Comparison of ENCODE assay signal across 8 cellular contexts in genomic region chr9:4490705-4491620, GRCh38. TPM values are rescaled to one million over a fixed set of nuclear protein-coding genes. Genes with fewer than 3 reads are reported as not detected.
DNase-seq lines count a peak whose midpoint lies in the region; ATAC-seq, FAIRE-seq and TF ChIP-seq lines count a peak whose summit lies in the region.

No MANE protein-coding gene starts in this region.

- FAIRE-seq in GM12878 (lab: Jason Lieb, UNC) (no peak), keratinocyte (lab: Jason Lieb, UNC) (no peak)

- TF ChIP-seq POLR2A in GM12878 (IDR thresholded peaks at IDR 0.05; ENCODE audit: low read depth, low read length) (0 out of 2 replicates have a peak, but pooled peaks have one; percentile 22), GM18505 (IDR thresholded peaks at IDR 0.05; ENCODE audit: borderline replicate concordance, extremely low read depth, insufficient read depth, insufficient read length) (no peak)

- H3K79me2 ChIP-seq in GM12878 (ENCODE audit: control insufficient read depth, insufficient read depth, low read length) (peaks cover 74% of the 10 kb centered on the region), keratinocyte (ENCODE audit: control insufficient read depth, insufficient read depth, low read length) (no peaks in the 10 kb centered on the region)

- CTCF ChIA-PET in GM12878 (lab: Yijun Ruan, JAX), result interaction anchor here (0.9 to 1.8 kb wide), 6 partner anchors 12 to 153 kb away, joined by 3 to 9 read pairs (median 4); no protein-coding TSS in a partner anchor

- peaks cover 32% of the 10 kb centered on the region for H3K4me1 Mint-ChIP-seq in stimulated activated naive CD8-positive, alpha-beta T cell treated with anti-CD3 and anti-CD28 coated beads, Interleukin-15, amount 100 ng/mL, for 72 hours

- peaks cover 57% of the 10 kb centered on the region for H3K27me3 Mint-ChIP-seq in stimulated activated naive CD8-positive, alpha-beta T cell treated with anti-CD3 and anti-CD28 coated beads, Interleukin-15, amount 100 ng/mL, for 72 hours

- peak; percentile 6 for ATAC-seq in GM18861 (IDR thresholded peaks at IDR 0.05; ENCODE audit: unreplicated experiment)
- peak; percentile 20 for ATAC-seq in HG03280 (IDR thresholded peaks at IDR 0.05; ENCODE audit: unreplicated experiment)
- ATAC-seq in GM12878, result peak; percentile 23
- ATAC-seq in stimulated activated naive CD8-positive, alpha-beta T cell treated with anti-CD3 and anti-CD28 coated beads, Interleukin-15, amount 100 ng/mL, for 72 hours, result peak; percentile 36
- ATAC-seq in GM18505 (IDR thresholded peaks at IDR 0.05; ENCODE audit: unreplicated experiment), result no peak

- SMC1A ChIA-PET in GM12878 (lab: Charles Lee; ENCODE audit: uncharacterized antibody, unreplicated experiment), result interaction anchor here (0.6 to 2.5 kb wide), 13 partner anchors 11 to 104 kb away, joined by 3 to 10 read pairs (median 3); no protein-coding TSS in a partner anchor

- DNase-seq in AG08395 (ENCODE audit: low spot score) (peak; percentile 19), GM12878 (ENCODE audit: low read depth, low spot score) (no peak), keratinocyte (ENCODE audit: low read depth, low spot score) (no peak), NCI-H446 (lab: John Stamatoyannopoulos, UW) (no peak)
- no peak for DNase-seq in stimulated activated naive CD8-positive, alpha-beta T cell treated with anti-CD3 and anti-CD28 coated beads, Interleukin-15, amount 100 ng/mL, for 72 hours

- no peaks in the 10 kb centered on the region for H3K27me3 ChIP-seq in GM12878 (replicated peaks in 1 of 2; ENCODE audit: control insufficient read depth in 2 of 2, insufficient read depth in 2 of 2, low read length in 1 of 2)
- H3K27me3 ChIP-seq in keratinocyte (ENCODE audit: control insufficient read depth, extremely low read depth, insufficient read depth, low read length), result peaks cover 32% of the 10 kb centered on the region

- RAD21 ChIA-PET in GM12878 (lab: Charles Lee; ENCODE audit: unreplicated experiment), result interaction anchor here (0.7 to 1.7 kb wide), 8 partner anchors 12 to 268 kb away, joined by 3 to 8 read pairs (median 4); no protein-coding TSS in a partner anchor

- in situ Hi-C loops in GM12878 (cut with MboI), result no loop called here

- TF ChIP-seq CTCF in GM12878 (IDR thresholded peaks at IDR 0.05 in 2 of 3, conservative IDR thresholded peaks at IDR 0.05 in 1 of 3; ENCODE audit: control insufficient read depth in 2 of 3, extremely low read depth in 1 of 3, insufficient read depth in 1 of 3, low read depth in 3 of 3, low read length in 3 of 3), result no peak
- no peak for TF ChIP-seq CTCF in keratinocyte (optimal IDR thresholded peaks at IDR 0.05 in 1 of 3, IDR thresholded peaks at IDR 0.05 in 1 of 3, conservative IDR thresholded peaks at IDR 0.05 in 1 of 3; ENCODE audit: extremely low read depth in 1 of 3, insufficient read depth in 2 of 3, low read length in 3 of 3)

- no peaks in the 10 kb centered on the region for H3K9me3 Mint-ChIP-seq in stimulated activated naive CD8-positive, alpha-beta T cell treated with anti-CD3 and anti-CD28 coated beads, Interleukin-15, amount 100 ng/mL, for 72 hours

- peak overlapping the region; percentile 81 to 82 for H3K4me3 Mint-ChIP-seq in stimulated activated naive CD8-positive, alpha-beta T cell treated with anti-CD3 and anti-CD28 coated beads, Interleukin-15, amount 100 ng/mL, for 72 hours

- dilution Hi-C loops in keratinocyte (cut with MboI; ENCODE audit: extremely low pct_ligation_motif_present, low sequenced_read_pairs), result no loop called here

- no peaks in the 10 kb centered on the region for H3K9me1 ChIP-seq in keratinocyte (ENCODE audit: control insufficient read depth, extremely low read depth, insufficient read depth, low read length)

- TF ChIP-seq EP300 in GM12878 (IDR thresholded peaks at IDR 0.05; ENCODE audit: borderline replicate concordance in 1 of 2, control insufficient read depth in 1 of 2, low read depth in 2 of 2, low read length in 2 of 2), result no peak

- peak overlapping the region; percentile 99 for H3K4me3 ChIP-seq in GM12878
- peak overlapping the region; percentile 34 to 54 (median 46) for H3K4me3 ChIP-seq in keratinocyte (ENCODE audit: control insufficient read depth in 2 of 3, extremely low read depth in 1 of 3, insufficient read depth in 2 of 3, low read depth in 1 of 3, low read length in 3 of 3)

- POLR2A ChIA-PET in GM12878 (lab: Charles Lee), result interaction anchor here (0.9 to 1.7 kb wide), 4 partner anchors 25 to 55 kb away, joined by 3 to 4 read pairs (median 4); no protein-coding TSS in a partner anchor

- H3K4me1 ChIP-seq in GM12878 (ENCODE audit: control insufficient read depth, insufficient read depth, low read length) (peaks cover 12% of the 10 kb centered on the region), keratinocyte (ENCODE audit: control insufficient read depth, extremely low read depth, insufficient read depth, low read length) (peaks cover 6% of the 10 kb centered on the region)

- H3K9ac ChIP-seq in GM12878 (ENCODE audit: control insufficient read depth, insufficient read depth, low read length) (peak overlapping the region; percentile 77), keratinocyte (ENCODE audit: control insufficient read depth, extremely low read depth, insufficient read depth, low read length) (no peak overlapping the region)

- TSS peak; percentile 42 for BruUV-seq in GM12878 (replicated peaks; lab: Mats Ljungman, UMichigan)

- TF ChIP-seq RAD21 in GM12878 (IDR thresholded peaks at IDR 0.05; ENCODE audit: insufficient read depth, low read depth, low read length), result no peak

- H3K4me2 ChIP-seq in GM12878 (ENCODE audit: control insufficient read depth, insufficient read depth), result peak overlapping the region; percentile 66
- peak overlapping the region; percentile 66 for H3K4me2 ChIP-seq in keratinocyte (ENCODE audit: control insufficient read depth, extremely low read depth, insufficient read depth, low read depth, low read length)

- H3K36me3 ChIP-seq in GM12878 (ENCODE audit: control insufficient read depth in 2 of 2, insufficient read depth in 2 of 2, low read length in 1 of 2), result no peaks in the 10 kb centered on the region
- H3K36me3 ChIP-seq in keratinocyte (ENCODE audit: control insufficient read depth in 2 of 2, extremely low read depth in 1 of 2, insufficient read depth in 2 of 2, low read length in 2 of 2), result no peaks in the 10 kb centered on the region

- H3K27ac ChIP-seq in GM12878 (ENCODE audit: control insufficient read depth, insufficient read depth) (peak overlapping the region; percentile 73), keratinocyte (ENCODE audit: control insufficient read depth, insufficient read depth, low read length) (no peak overlapping the region)

- no peak overlapping the region for H3K27ac Mint-ChIP-seq in stimulated activated naive CD8-positive, alpha-beta T cell treated with anti-CD3 and anti-CD28 coated beads, Interleukin-15, amount 100 ng/mL, for 72 hours

- H3K9me3 ChIP-seq in GM12878 (replicated peaks; ENCODE audit: control insufficient read depth, insufficient read depth, low read length) (no peaks in the 10 kb centered on the region), keratinocyte (ENCODE audit: control insufficient read depth, low read depth, low read length) (no peaks in the 10 kb centered on the region)

- under 1% methylated on average over 48 of the region's 52 CpGs for WGBS in GM12878 (ENCODE audit: insufficient coverage, insufficient replicate concordance, low lambda C conversion rate, missing lambda C conversion rate)

- H2AFZ ChIP-seq in GM12878 (ENCODE audit: control insufficient read depth, low read depth, low read length), result peak overlapping the region; percentile 66
- no peak overlapping the region for H2AFZ ChIP-seq in keratinocyte (ENCODE audit: control insufficient read depth, low read length)

- intact Hi-C loops in GM12878 (cut with micrococcal nuclease; ENCODE audit: unreplicated experiment), result loop anchor here (2.0 to 5.0 kb wide), 2 partner anchors 26 to 56 kb away; no protein-coding TSS in a partner anchor

- H4K20me1 ChIP-seq in GM12878 (ENCODE audit: control insufficient read depth, insufficient read depth), result no peaks in the 10 kb centered on the region
- H4K20me1 ChIP-seq in keratinocyte (ENCODE audit: control insufficient read depth, extremely low read depth, insufficient read depth, low read length), result no peaks in the 10 kb centered on the region

TF ChIP-seq in GM12878, 131 proteins besides CTCF, POLR2A, EP300 and RAD21 (continues in another document):
- TF ChIP-seq KLF5 (IDR thresholded peaks at IDR 0.05; ENCODE audit: partially characterized antibody) (no peak), HCFC1 (IDR thresholded peaks at IDR 0.05; ENCODE audit: low read length) (0 out of 2 replicates have a peak, but pooled peaks have one; percentile 17), MYC (IDR thresholded peaks at IDR 0.05; ENCODE audit: insufficient read depth, insufficient read length, insufficient replicate concordance, low read length, severe bottlenecking) (peak; percentile 12)

RNA-seq across cellular contexts. Expression of gene SLC1A1, which starts 0.7 kb away (rescaled TPM):
- total RNA-seq in GM12878 (2013; cell fraction: nucleolus; rRNA removed), result 11.1 and 11.9 TPM in 2 replicates
- total RNA-seq in GM12878 (2014; rRNA removed) (24.9 and 27.6 TPM in 2 replicates), GM12878 (2014; rRNA removed; fragmentation: Illumina TruSeq; extraction: Trizol) (20.6 and 21.6 TPM in 2 replicates), GM12878 (2021) (19.1 and 19.4 TPM in 2 replicates)
- polyA plus RNA-seq in GM12878 (2011; ENCODE audit: low read depth), result 5.1 TPM
- polyA plus RNA-seq in GM12878 (2011; rRNA removed) (4.2 and 5.4 TPM in 2 replicates), GM12878 (2014; fragmentation: Illumina TruSeq; extraction: Trizol) (23.8 and 30.9 TPM in 2 replicates), GM12878 (2014; fragmentation: Nextera tagmentation; extraction: Ambion mirVana) (1 to 10 TPM; 7.3 to 8.7 TPM), GM12878 (2014; rRNA removed) (16.0 and 18.8 TPM in 2 replicates), GM12878 (2016; fragmentation: Nextera tagmentation; extraction: Ambion mirVana) (10 to 100 TPM; 17.8 to 17.9 TPM), keratinocyte (0.06 to 0.77 TPM (median 0.20 TPM) in 3 replicates)
- polyA plus RNA-seq in GM12878 (2011; cell fraction: cytosol; rRNA removed), result 2.6 and 2.8 TPM in 2 replicates
- 2.4 and 2.7 TPM in 2 replicates for polyA plus RNA-seq in GM12878 (2011; cell fraction: nucleus; rRNA removed)
- polyA plus RNA-seq in GM12878 (2012), result 7.0 and 10.9 TPM in 2 replicates
- polyA minus RNA-seq in GM12878 (2011; rRNA and poly(A)+ RNA removed), result 4.1 and 4.6 TPM in 2 replicates
- 1.5 and 2.4 TPM in 2 replicates for polyA minus RNA-seq in GM12878 (2011; cell fraction: cytosol; rRNA and poly(A)+ RNA removed)
- 1.2 and 1.7 TPM in 2 replicates for polyA minus RNA-seq in GM12878 (2011; cell fraction: nucleus; rRNA and poly(A)+ RNA removed)
- not detected for polyA plus RNA-seq in keratinocyte (2011; ENCODE audit: low read depth)
- 0.13 and 0.15 TPM in 2 replicates for polyA plus RNA-seq in keratinocyte (2011; cell fraction: cytosol; rRNA removed)
- polyA plus RNA-seq in keratinocyte (2011; cell fraction: nucleus; rRNA removed), result 0.60 and 0.67 TPM in 2 replicates
- polyA plus RNA-seq in keratinocyte (2012; ENCODE audit: low replicate concordance), result 0.17 and 0.42 TPM in 2 replicates
- polyA minus RNA-seq in keratinocyte, result 0.19 to 0.46 TPM in 2 of 3 replicates, not detected in the other
- 0.58 TPM for polyA minus RNA-seq in keratinocyte (2011; cell fraction: cytosol; rRNA and poly(A)+ RNA removed)
- 1.1 and 1.2 TPM in 2 replicates for polyA minus RNA-seq in keratinocyte (2011; cell fraction: nucleus; rRNA and poly(A)+ RNA removed)
